Comparison of ENCODE assay signal across 8 cellular contexts in genomic region chr2:105397959-105398521, GRCh38. TPM values are rescaled to one million over a fixed set of nuclear protein-coding genes. Genes with fewer than 3 reads are reported as not detected.
DNase-seq lines count a peak whose midpoint lies in the region; ATAC-seq lines count a peak whose summit lies in the region.

No MANE protein-coding gene starts in this region.

- peak overlapping the region; percentile 96; the same call in 1 of the 2 replicates for H3K4me3 ChIP-seq in iPS DF 6.9 (ENCODE audit: low read length)

- H3K36me3 Mint-ChIP-seq in activated CD8-positive, alpha-beta memory T cell treated with anti-CD3 and anti-CD28 coated beads, Interleukin-2, amount 10 ng/mL, durations not matched to agents 7 days and 5 days: no peaks in the 10 kb centered on the region
- H3K36me3 Mint-ChIP-seq in activated T-helper 1 cell treated with anti-CD3 and anti-CD28 coated beads, Interleukin-12 subunit alpha, Interleukin-12 subunit beta, Interleukin-2, Interleukin-4 antibody, amounts not matched to agents 30 ng/mL and 10 ng/mL and 1 ng/mL, durations not matched to agents 14 hours and 24 hours and 36 hours (ENCODE audit: low read depth): no peaks in the 10 kb centered on the region
- no peaks in the 10 kb centered on the region for H3K36me3 Mint-ChIP-seq in stimulated activated effector memory CD8-positive, alpha-beta T cell treated with anti-CD3 and anti-CD28 coated beads, Interleukin-12 subunit alpha, Interleukin-12 subunit beta, amount 100 ng/mL, for 72 hours

- peak overlapping the region; percentile 24 for H3K27ac Mint-ChIP-seq in activated CD8-positive, alpha-beta memory T cell treated with anti-CD3 and anti-CD28 coated beads, Interleukin-2, amount 10 ng/mL, durations not matched to agents 7 days and 5 days
- H3K27ac Mint-ChIP-seq in activated T-helper 1 cell treated with anti-CD3 and anti-CD28 coated beads, Interleukin-12 subunit alpha, Interleukin-12 subunit beta, Interleukin-2, Interleukin-4 antibody, amounts not matched to agents 30 ng/mL and 10 ng/mL and 1 ng/mL, durations not matched to agents 14 hours and 24 hours and 36 hours: peak overlapping the region; percentile 54
- no peak overlapping the region for H3K27ac Mint-ChIP-seq in stimulated activated effector memory CD8-positive, alpha-beta T cell treated with anti-CD3 and anti-CD28 coated beads, Interleukin-12 subunit alpha, Interleukin-12 subunit beta, amount 100 ng/mL, for 72 hours

- DNase-seq in activated CD8-positive, alpha-beta memory T cell treated with anti-CD3 and anti-CD28 coated beads, Interleukin-2, amount 10 ng/mL, durations not matched to agents 7 days and 5 days: no peak
- DNase-seq in activated CD8-positive, alpha-beta memory T cell treated with anti-CD3 and anti-CD28 coated beads for 24 hours: no peak
- DNase-seq in activated T-helper 1 cell treated with anti-CD3 and anti-CD28 coated beads, Interleukin-12 subunit alpha, Interleukin-12 subunit beta, Interleukin-2, Interleukin-4 antibody, amounts not matched to agents 30 ng/mL and 10 ng/mL and 1 ng/mL, durations not matched to agents 14 hours and 24 hours and 36 hours (ENCODE audit: low spot score): no peak
- no peak for DNase-seq in iPS DF 6.9 (ENCODE audit: low read depth, low spot score)
- DNase-seq in stimulated activated effector memory CD8-positive, alpha-beta T cell treated with anti-CD3 and anti-CD28 coated beads, Interleukin-12 subunit alpha, Interleukin-12 subunit beta, amount 100 ng/mL, for 72 hours (ENCODE audit: low spot score in 2 of 2): no peak
- DNase-seq in activated gamma-delta T cell treated with Interleukin-2 at 50 U/mL for 16 hours: no peak

- H3K36me3 ChIP-seq in iPS DF 6.9 (ENCODE audit: control insufficient read depth, insufficient read depth, low read length): no peaks in the 10 kb centered on the region

- peak overlapping the region; percentile 70 for H3K4me3 Mint-ChIP-seq in activated CD8-positive, alpha-beta memory T cell treated with anti-CD3 and anti-CD28 coated beads, Interleukin-2, amount 10 ng/mL, durations not matched to agents 7 days and 5 days
- H3K4me3 Mint-ChIP-seq in activated T-helper 1 cell treated with anti-CD3 and anti-CD28 coated beads, Interleukin-12 subunit alpha, Interleukin-12 subunit beta, Interleukin-2, Interleukin-4 antibody, amounts not matched to agents 30 ng/mL and 10 ng/mL and 1 ng/mL, durations not matched to agents 14 hours and 24 hours and 36 hours: peak overlapping the region; percentile 82
- H3K4me3 Mint-ChIP-seq in stimulated activated effector memory CD8-positive, alpha-beta T cell treated with anti-CD3 and anti-CD28 coated beads, Interleukin-12 subunit alpha, Interleukin-12 subunit beta, amount 100 ng/mL, for 72 hours: peak overlapping the region; percentile 65

- no CpG with 5 or more reads among the region's 19 CpGs for WGBS in iPS DF 6.9 (ENCODE audit: insufficient coverage, insufficient read length)

- no peak overlapping the region for H3K27ac ChIP-seq in iPS DF 6.9 (ENCODE audit: low read length)

- CTCF ChIA-PET in activated CD8-positive, alpha-beta memory T cell treated with anti-CD3 and anti-CD28 coated beads, Interleukin-2, amount 10 ng/mL, durations not matched to agents 7 days and 5 days (lab: Charles Lee): interaction anchor here (0.9 to 2.8 kb wide), 6 partner anchors 9 to 146 kb away, joined by 3 to 10 read pairs (median 4); no protein-coding TSS in a partner anchor

- no peaks in the 10 kb centered on the region for H3K9me3 Mint-ChIP-seq in activated CD8-positive, alpha-beta memory T cell treated with anti-CD3 and anti-CD28 coated beads, Interleukin-2, amount 10 ng/mL, durations not matched to agents 7 days and 5 days (ENCODE audit: low read depth)
- H3K9me3 Mint-ChIP-seq in activated T-helper 1 cell treated with anti-CD3 and anti-CD28 coated beads, Interleukin-12 subunit alpha, Interleukin-12 subunit beta, Interleukin-2, Interleukin-4 antibody, amounts not matched to agents 30 ng/mL and 10 ng/mL and 1 ng/mL, durations not matched to agents 14 hours and 24 hours and 36 hours: no peaks in the 10 kb centered on the region
- H3K9me3 Mint-ChIP-seq in stimulated activated effector memory CD8-positive, alpha-beta T cell treated with anti-CD3 and anti-CD28 coated beads, Interleukin-12 subunit alpha, Interleukin-12 subunit beta, amount 100 ng/mL, for 72 hours: no peaks in the 10 kb centered on the region

- peaks cover 48% of the 10 kb centered on the region for H3K27me3 Mint-ChIP-seq in activated CD8-positive, alpha-beta memory T cell treated with anti-CD3 and anti-CD28 coated beads, Interleukin-2, amount 10 ng/mL, durations not matched to agents 7 days and 5 days
- peaks cover 36% of the 10 kb centered on the region for H3K27me3 Mint-ChIP-seq in activated T-helper 1 cell treated with anti-CD3 and anti-CD28 coated beads, Interleukin-12 subunit alpha, Interleukin-12 subunit beta, Interleukin-2, Interleukin-4 antibody, amounts not matched to agents 30 ng/mL and 10 ng/mL and 1 ng/mL, durations not matched to agents 14 hours and 24 hours and 36 hours (ENCODE audit: insufficient read depth)

- H3K4me1 Mint-ChIP-seq in activated CD8-positive, alpha-beta memory T cell treated with anti-CD3 and anti-CD28 coated beads, Interleukin-2, amount 10 ng/mL, durations not matched to agents 7 days and 5 days: peaks cover 2% of the 10 kb centered on the region
- peaks cover 4% of the 10 kb centered on the region for H3K4me1 Mint-ChIP-seq in activated T-helper 1 cell treated with anti-CD3 and anti-CD28 coated beads, Interleukin-12 subunit alpha, Interleukin-12 subunit beta, Interleukin-2, Interleukin-4 antibody, amounts not matched to agents 30 ng/mL and 10 ng/mL and 1 ng/mL, durations not matched to agents 14 hours and 24 hours and 36 hours (ENCODE audit: low read depth)
- peaks cover 6% of the 10 kb centered on the region for H3K4me1 Mint-ChIP-seq in stimulated activated effector memory CD8-positive, alpha-beta T cell treated with anti-CD3 and anti-CD28 coated beads, Interleukin-12 subunit alpha, Interleukin-12 subunit beta, amount 100 ng/mL, for 72 hours

- H3K9me3 ChIP-seq in iPS DF 6.9 (ENCODE audit: control insufficient read depth, insufficient read depth, low read length): no peaks in the 10 kb centered on the region

- no peaks in the 10 kb centered on the region; the same call in 1 of the 2 replicates for H3K27me3 ChIP-seq in iPS DF 6.9 (ENCODE audit: control insufficient read depth, insufficient read depth, low read length)

- no peaks in the 10 kb centered on the region; the same call in 1 of the 2 replicates for H3K4me1 ChIP-seq in iPS DF 6.9 (ENCODE audit: control insufficient read depth, insufficient read depth, low read length)

- ATAC-seq in activated CD8-positive, alpha-beta memory T cell treated with anti-CD3 and anti-CD28 coated beads, Interleukin-2, amount 10 ng/mL, durations not matched to agents 7 days and 5 days: no peak
- ATAC-seq in stimulated activated effector memory CD8-positive, alpha-beta T cell treated with anti-CD3 and anti-CD28 coated beads, Interleukin-12 subunit alpha, Interleukin-12 subunit beta, amount 100 ng/mL, for 72 hours: peak; percentile 6
- no peak for ATAC-seq in GM18873 (IDR thresholded peaks at IDR 0.05; ENCODE audit: low FRiP score, unreplicated experiment)
- no peak for ATAC-seq in GM18511 (IDR thresholded peaks at IDR 0.05; ENCODE audit: unreplicated experiment)

- intact Hi-C loops in activated T-helper 1 cell treated with anti-CD3 and anti-CD28 coated beads, Interleukin-12 subunit alpha, Interleukin-12 subunit beta, Interleukin-2, Interleukin-4 antibody, amounts not matched to agents 30 ng/mL and 10 ng/mL and 1 ng/mL, durations not matched to agents 14 hours and 24 hours and 36 hours (cut with micrococcal nuclease): loop anchor here (2.0 to 5.0 kb wide), 3 partner anchors 29 to 349 kb away; partner anchors contain the start of gene TGFBRAP1

RNA-seq across cellular contexts. Expression of gene FHL2, which starts 0.8 kb away (rescaled TPM):
- 1 to 10 TPM; 3.4 to 4.1 TPM for total RNA-seq in activated CD8-positive, alpha-beta memory T cell treated with anti-CD3 and anti-CD28 coated beads, Interleukin-2, amount 10 ng/mL, durations not matched to agents 7 days and 5 days
- 2.3 and 2.6 TPM in 2 replicates for total RNA-seq in activated T-helper 1 cell treated with anti-CD3 and anti-CD28 coated beads, Interleukin-12 subunit alpha, Interleukin-12 subunit beta, Interleukin-2, Interleukin-4 antibody, amounts not matched to agents 30 ng/mL and 10 ng/mL and 1 ng/mL, durations not matched to agents 14 hours and 24 hours and 36 hours
